In the genomic region with DNA sequence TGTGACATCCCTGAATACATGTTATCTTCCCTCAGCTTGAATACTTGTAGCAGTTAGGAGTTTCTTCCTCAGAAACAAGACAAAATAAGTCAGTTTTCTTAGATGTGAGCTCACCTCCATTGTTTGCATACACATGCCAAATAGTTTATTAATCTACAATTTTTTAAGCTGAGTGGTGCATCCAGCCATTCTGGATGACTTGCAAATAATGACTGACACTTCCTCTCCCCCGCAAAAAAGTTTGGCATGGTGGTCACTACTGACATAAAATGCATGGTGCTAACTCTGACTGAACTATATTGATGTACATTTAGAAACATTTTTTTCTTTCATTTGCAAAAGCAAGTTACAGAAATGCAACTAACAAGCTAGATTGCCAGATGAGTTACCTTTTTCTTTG, we compare ENCODE assay signal across 22 cellular contexts. TPM values are rescaled to one million over a fixed set of nuclear protein-coding genes. Genes with fewer than 3 reads are reported as not detected.
A peak's percentile ranks its signal among the peaks of the same experiment; 100 is the strongest.
DNase-seq lines count a peak whose midpoint lies in the region; ATAC-seq, FAIRE-seq and TF ChIP-seq lines count a peak whose summit lies in the region.
"Had no signal": no experiment of that assay in that cellular context is flagged by ENCODE, and none has a peak within 500 bp of the region (broad histone marks: within the 10 kb centered on the region; RNA-seq: fewer than 3 reads in every experiment).

No MANE protein-coding gene starts in this region.

- no peak for TF ChIP-seq RAD21 in A549 (conservative IDR thresholded peaks at IDR 0.05 in 1 of 2, IDR thresholded peaks at IDR 0.05 in 1 of 2)

- no peaks in the 10 kb centered on the region for H3K9me3 ChIP-seq in A549
- no peaks in the 10 kb centered on the region for H3K9me3 ChIP-seq in MG63
- H3K9me3 ChIP-seq: BE2C had no signal

- WGBS in A549 (ENCODE audit: missing lambda C conversion rate): 91% methylated on average over 1 of the region's 1 CpG

- H3K4me2 ChIP-seq in A549: no peak overlapping the region

- TF ChIP-seq EP300 in A549 (IDR thresholded peaks at IDR 0.05): no peak

- no peaks in the 10 kb centered on the region for H3K36me3 ChIP-seq in MG63
- H3K36me3 ChIP-seq: BE2C had no signal

- H3K4me1 Mint-ChIP-seq in WTC11: peaks cover 27% of the 10 kb centered on the region
- peaks cover 7 to 15% (median 11%) of the 10 kb centered on the region in 4 donors for H3K4me1 Mint-ChIP-seq in naive thymus-derived CD8-positive, alpha-beta T cell

- POLR2A ChIA-PET in A549 (lab: Yijun Ruan, JAX): no interaction called here
- POLR2A ChIA-PET in WTC11 (lab: Charles Lee): no interaction called here
- POLR2A ChIA-PET in naive thymus-derived CD8-positive, alpha-beta T cell (lab: Charles Lee): no interaction called here

- no peak for DNase-seq in A549 (ENCODE audit: low read depth in 1 of 2, low spot score in 1 of 2)
- DNase-seq in MG63: peak; percentile 47
- DNase-seq in WTC11 (ENCODE audit: low spot score): no peak
- peak; percentile 11 for DNase-seq in iris pigment epithelial cell (ENCODE audit: low read depth)
- DNase-seq in NCI-H2196 (lab: John Stamatoyannopoulos, UW; ENCODE audit: unreplicated experiment): no peak
- no peak for DNase-seq in naive thymus-derived CD8-positive, alpha-beta T cell
- no peak for DNase-seq in left colon
- DNase-seq: ACHN; BE2C; C1 segment of cervical spinal cord; CD4-positive, CD25-positive, alpha-beta regulatory T cell; CD8-positive, alpha-beta memory T cell; COR-L47; DMS 273 treated with DMSO at 0.1 percent for 48 hours; DMS53; DND-41; EL; H9 had no signal

- CTCF ChIA-PET in A549 (lab: Yijun Ruan, JAX): interaction anchor here (1.0 kb wide), 1 partner anchor 19 kb away, joined by 3 read pairs; no protein-coding TSS in a partner anchor
- CTCF ChIA-PET in WTC11 (lab: Charles Lee): no interaction called here

- FAIRE-seq in A549 (lab: Jason Lieb, UNC): no peak
- FAIRE-seq: GM12878, GM19239, H1, HTR-8/SVneo had no signal

- H3K27ac Mint-ChIP-seq in WTC11: peak overlapping the region; percentile 82; the same call in 1 of the 2 replicates
- no peak overlapping the region for H3K27ac Mint-ChIP-seq in naive thymus-derived CD8-positive, alpha-beta T cell
- H3K27ac Mint-ChIP-seq: CD4-positive, CD25-positive, alpha-beta regulatory T cell; CD8-positive, alpha-beta memory T cell; H9 had no signal

- no peak for ATAC-seq in A549
- no peak for ATAC-seq in WTC11
- no peak for ATAC-seq in naive thymus-derived CD8-positive, alpha-beta T cell
- ATAC-seq in left colon: no peak
- ATAC-seq: GM12878 had no signal

- no peak overlapping the region for H3K27ac ChIP-seq in A549

- H3K27me3 Mint-ChIP-seq in WTC11 (ENCODE audit: low read depth): no peaks in the 10 kb centered on the region
- H3K27me3 Mint-ChIP-seq in naive thymus-derived CD8-positive, alpha-beta T cell: no peaks in the 10 kb centered on the region
- H3K27me3 Mint-ChIP-seq: CD4-positive, CD25-positive, alpha-beta regulatory T cell; CD8-positive, alpha-beta memory T cell had no signal

- TF ChIP-seq CTCF in A549 (IDR thresholded peaks at IDR 0.05) (no peak), WTC11 (IDR thresholded peaks at IDR 0.05) (no peak)

- no peak for TF ChIP-seq POLR2A in A549 (IDR thresholded peaks at IDR 0.05; ENCODE audit: low read length)

- intact Hi-C loops in left colon (cut with DNase I, micrococcal nuclease): no loop called here

- H3K4me1 ChIP-seq in A549: no peaks in the 10 kb centered on the region

- H3K4me3 ChIP-seq in A549 (no peak overlapping the region), MG63 (no peak overlapping the region)
- H3K4me3 ChIP-seq: GM12878 had no signal

- H3K9me3 Mint-ChIP-seq in WTC11: no peaks in the 10 kb centered on the region
- no peaks in the 10 kb centered on the region for H3K9me3 Mint-ChIP-seq in naive thymus-derived CD8-positive, alpha-beta T cell
- H3K9me3 Mint-ChIP-seq: CD4-positive, CD25-positive, alpha-beta regulatory T cell; CD8-positive, alpha-beta memory T cell; H9 had no signal

- H3K36me3 Mint-ChIP-seq in WTC11: no peaks in the 10 kb centered on the region
- H3K36me3 Mint-ChIP-seq in naive thymus-derived CD8-positive, alpha-beta T cell: peaks cover 10 to 54% (median 32%) of the 10 kb centered on the region in 3 donors

- no peaks in the 10 kb centered on the region for H3K27me3 ChIP-seq in MG63
- H3K27me3 ChIP-seq: BE2C had no signal

- H3K4me3 Mint-ChIP-seq in WTC11: no peak overlapping the region
- no peak overlapping the region for H3K4me3 Mint-ChIP-seq in naive thymus-derived CD8-positive, alpha-beta T cell
- H3K4me3 Mint-ChIP-seq: CD4-positive, CD25-positive, alpha-beta regulatory T cell; CD8-positive, alpha-beta memory T cell; H9 had no signal

TF ChIP-seq in A549, 52 proteins besides CTCF, POLR2A, EP300 and RAD21:
- TF ChIP-seq EHF (CRISPR knock-in tag; IDR thresholded peaks at IDR 0.05): no peak
- peak; percentile 65 for TF ChIP-seq NFE2L2 (conservative IDR thresholded peaks at IDR 0.05; ENCODE audit: low read length)

TF ChIP-seq in WTC11, 78 proteins besides CTCF, POLR2A, EP300 and RAD21 (continues in another document):
- TF ChIP-seq ZNF416 (CRISPR knock-in tag; IDR thresholded peaks at IDR 0.05) (no peak), FOXJ3 (CRISPR knock-in tag; IDR thresholded peaks at IDR 0.05; ENCODE audit: borderline replicate concordance) (no peak), NR1H2 (CRISPR knock-in tag; IDR thresholded peaks at IDR 0.05) (no peak), ETV6 (CRISPR knock-in tag; IDR thresholded peaks at IDR 0.05) (no peak), JUN (CRISPR knock-in tag; IDR thresholded peaks at IDR 0.05) (no peak), FOXK1 (CRISPR knock-in tag; IDR thresholded peaks at IDR 0.05) (no peak), FOXP1 (CRISPR knock-in tag; IDR thresholded peaks at IDR 0.05; ENCODE audit: borderline replicate concordance) (no peak), SMAD3 (CRISPR knock-in tag; IDR thresholded peaks at IDR 0.05; ENCODE audit: borderline replicate concordance) (no peak), ZNF423 (CRISPR knock-in tag; IDR thresholded peaks at IDR 0.05) (no peak), ZNF396 (CRISPR knock-in tag; IDR thresholded peaks at IDR 0.05; ENCODE audit: borderline replicate concordance) (no peak), IRF2 (CRISPR knock-in tag; IDR thresholded peaks at IDR 0.05; ENCODE audit: borderline replicate concordance, low read depth) (no peak), TEAD4 (CRISPR knock-in tag; IDR thresholded peaks at IDR 0.05) (no peak)
- TF ChIP-seq, protein P1, sequence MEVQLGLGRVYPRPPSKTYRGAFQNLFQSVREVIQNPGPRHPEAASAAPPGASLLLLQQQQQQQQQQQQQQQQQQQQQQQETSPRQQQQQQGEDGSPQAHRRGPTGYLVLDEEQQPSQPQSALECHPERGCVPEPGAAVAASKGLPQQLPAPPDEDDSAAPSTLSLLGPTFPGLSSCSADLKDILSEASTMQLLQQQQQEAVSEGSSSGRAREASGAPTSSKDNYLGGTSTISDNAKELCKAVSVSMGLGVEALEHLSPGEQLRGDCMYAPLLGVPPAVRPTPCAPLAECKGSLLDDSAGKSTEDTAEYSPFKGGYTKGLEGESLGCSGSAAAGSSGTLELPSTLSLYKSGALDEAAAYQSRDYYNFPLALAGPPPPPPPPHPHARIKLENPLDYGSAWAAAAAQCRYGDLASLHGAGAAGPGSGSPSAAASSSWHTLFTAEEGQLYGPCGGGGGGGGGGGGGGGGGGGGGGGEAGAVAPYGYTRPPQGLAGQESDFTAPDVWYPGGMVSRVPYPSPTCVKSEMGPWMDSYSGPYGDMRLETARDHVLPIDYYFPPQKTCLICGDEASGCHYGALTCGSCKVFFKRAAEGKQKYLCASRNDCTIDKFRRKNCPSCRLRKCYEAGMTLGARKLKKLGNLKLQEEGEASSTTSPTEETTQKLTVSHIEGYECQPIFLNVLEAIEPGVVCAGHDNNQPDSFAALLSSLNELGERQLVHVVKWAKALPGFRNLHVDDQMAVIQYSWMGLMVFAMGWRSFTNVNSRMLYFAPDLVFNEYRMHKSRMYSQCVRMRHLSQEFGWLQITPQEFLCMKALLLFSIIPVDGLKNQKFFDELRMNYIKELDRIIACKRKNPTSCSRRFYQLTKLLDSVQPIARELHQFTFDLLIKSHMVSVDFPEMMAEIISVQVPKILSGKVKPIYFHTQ (CRISPR knock-in tag; IDR thresholded peaks at IDR 0.05): no peak
- TF ChIP-seq, protein P2, sequence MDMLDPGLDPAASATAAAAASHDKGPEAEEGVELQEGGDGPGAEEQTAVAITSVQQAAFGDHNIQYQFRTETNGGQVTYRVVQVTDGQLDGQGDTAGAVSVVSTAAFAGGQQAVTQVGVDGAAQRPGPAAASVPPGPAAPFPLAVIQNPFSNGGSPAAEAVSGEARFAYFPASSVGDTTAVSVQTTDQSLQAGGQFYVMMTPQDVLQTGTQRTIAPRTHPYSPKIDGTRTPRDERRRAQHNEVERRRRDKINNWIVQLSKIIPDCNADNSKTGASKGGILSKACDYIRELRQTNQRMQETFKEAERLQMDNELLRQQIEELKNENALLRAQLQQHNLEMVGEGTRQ (CRISPR knock-in tag; IDR thresholded peaks at IDR 0.05): no peak
- TF ChIP-seq, protein P3, sequence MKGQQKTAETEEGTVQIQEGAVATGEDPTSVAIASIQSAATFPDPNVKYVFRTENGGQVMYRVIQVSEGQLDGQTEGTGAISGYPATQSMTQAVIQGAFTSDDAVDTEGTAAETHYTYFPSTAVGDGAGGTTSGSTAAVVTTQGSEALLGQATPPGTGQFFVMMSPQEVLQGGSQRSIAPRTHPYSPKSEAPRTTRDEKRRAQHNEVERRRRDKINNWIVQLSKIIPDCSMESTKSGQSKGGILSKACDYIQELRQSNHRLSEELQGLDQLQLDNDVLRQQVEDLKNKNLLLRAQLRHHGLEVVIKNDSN (CRISPR knock-in tag; IDR thresholded peaks at IDR 0.05): no peak
- TF ChIP-seq, protein P4, sequence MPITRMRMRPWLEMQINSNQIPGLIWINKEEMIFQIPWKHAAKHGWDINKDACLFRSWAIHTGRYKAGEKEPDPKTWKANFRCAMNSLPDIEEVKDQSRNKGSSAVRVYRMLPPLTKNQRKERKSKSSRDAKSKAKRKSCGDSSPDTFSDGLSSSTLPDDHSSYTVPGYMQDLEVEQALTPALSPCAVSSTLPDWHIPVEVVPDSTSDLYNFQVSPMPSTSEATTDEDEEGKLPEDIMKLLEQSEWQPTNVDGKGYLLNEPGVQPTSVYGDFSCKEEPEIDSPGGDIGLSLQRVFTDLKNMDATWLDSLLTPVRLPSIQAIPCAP (CRISPR knock-in tag; IDR thresholded peaks at IDR 0.05): no peak

RNA-seq across cellular contexts. Expression of a gene that starts 55.5 kb away (rescaled TPM):
- polyA plus RNA-seq in A549 (2011; rRNA removed) (14.9 and 25.5 TPM in 2 replicates), A549 (2017; fragmentation: RNase III; extraction: RNeasy Plus Mini Kit Qiagen cat#74134 plus additional on column Dnase treatment) (16.3 to 21.3 TPM (median 18.6 TPM) in 3 replicates)
- 3.3 and 4.8 TPM in 2 replicates for polyA plus RNA-seq in A549 (2012; cell fraction: cytosol; rRNA removed)
- polyA plus RNA-seq in A549 (2012; cell fraction: nucleus; rRNA removed): 1.2 and 1.5 TPM in 2 replicates
- polyA minus RNA-seq in A549 (2011; rRNA and poly(A)+ RNA removed): 3.7 and 3.8 TPM in 2 replicates
- 24.4 and 28.7 TPM in 2 replicates for total RNA-seq in MG63 (2014; rRNA removed; shearing (Covaris generic); ENCODE audit: low replicate concordance)
- total RNA-seq in WTC11 (2021) (12.4 to 16.2 TPM (median 12.5 TPM) in 3 replicates), left colon (10 to 100 TPM; 30.5 to 31.9 TPM)
- 10 to 100 TPM; 17.2 to 20.8 TPM for total RNA-seq in naive thymus-derived CD8-positive, alpha-beta T cell
- 10 to 100 TPM; 23.4 to 32.5 (median 26.2) TPM for polyA plus RNA-seq in naive thymus-derived CD8-positive, alpha-beta T cell

Comparison
In these comparisons a context has a peak if more than half of its experiments do, and no peak if none do; other contexts are left out.
1. DNase-seq: peak in MG63 (single experiment) and iris pigment epithelial cell (single experiment); none in A549 (0 of 2), WTC11 (single experiment), NCI-H2196 (single experiment), naive thymus-derived CD8-positive, alpha-beta T cell (0 of 10) and left colon (0 of 2).